In genomic region chr15:25679964-25680658, GRCh38 we compare ENCODE assay signal across 23 cellular contexts.
"Had no signal": no experiment of that assay in that cellular context is flagged by ENCODE, and none has a peak within 500 bp of the region (broad histone marks: within the 10 kb centered on the region; RNA-seq: fewer than 3 reads in every experiment).

No MANE protein-coding gene starts in this region.

- H3K4me1 Mint-ChIP-seq: activated naive CD8-positive, alpha-beta T cell treated with anti-CD3 and anti-CD28 coated beads, Interleukin-2, amount 10 ng/mL, durations not matched to agents 7 days and 5 days had no signal

- H3K27ac Mint-ChIP-seq: activated CD8-positive, alpha-beta T cell treated with anti-CD3 and anti-CD28 coated beads for 36 hours; activated naive CD4-positive, alpha-beta T cell treated with anti-CD3 and anti-CD28 coated beads for 36 hours; activated naive CD8-positive, alpha-beta T cell treated with anti-CD3 and anti-CD28 coated beads, Interleukin-2, amount 10 ng/mL, durations not matched to agents 7 days and 5 days had no signal

- H3K9me3 ChIP-seq: body of pancreas had no signal

- H3K27me3 ChIP-seq: body of pancreas had no signal

- H3K27ac ChIP-seq: body of pancreas, VCaP had no signal

- H3K9me3 Mint-ChIP-seq: activated CD8-positive, alpha-beta T cell treated with anti-CD3 and anti-CD28 coated beads for 36 hours; activated naive CD4-positive, alpha-beta T cell treated with anti-CD3 and anti-CD28 coated beads for 36 hours; activated naive CD8-positive, alpha-beta T cell treated with anti-CD3 and anti-CD28 coated beads, Interleukin-2, amount 10 ng/mL, durations not matched to agents 7 days and 5 days had no signal

- H3K4me1 ChIP-seq: body of pancreas had no signal

- H3K4me3 ChIP-seq: body of pancreas, K562 had no signal

- H3K27me3 Mint-ChIP-seq: activated CD8-positive, alpha-beta T cell treated with anti-CD3 and anti-CD28 coated beads for 36 hours; activated naive CD8-positive, alpha-beta T cell treated with anti-CD3 and anti-CD28 coated beads, Interleukin-2, amount 10 ng/mL, durations not matched to agents 7 days and 5 days had no signal

- DNase-seq: activated CD4-positive, alpha-beta T cell treated with anti-CD3 and anti-CD28 coated beads, Interleukin-2, amount 50 U/mL, for 1 hour; activated CD4-positive, CD25-positive, alpha-beta regulatory T cell; activated CD8-positive, alpha-beta memory T cell treated with anti-CD3 and anti-CD28 coated beads, Interleukin-2, amount 50 U/mL, for 4 hours; activated CD8-positive, alpha-beta T cell treated with anti-CD3 and anti-CD28 coated beads for 36 hours; activated gamma-delta T cell; activated naive CD4-positive, alpha-beta T cell treated with anti-CD3 and anti-CD28 coated beads for 36 hours; activated naive CD8-positive, alpha-beta T cell treated with anti-CD3 and anti-CD28 coated beads, Interleukin-2, amount 10 ng/mL, durations not matched to agents 7 days and 5 days; body of pancreas; central memory CD4-positive, alpha-beta T cell; Karpas-422; MM.1S; NCI-H1105; NCI-H1436; NCI-H1694 treated with DMSO at 0.1 percent for 48 hours; NCI-H2029 treated with DMSO at 0.1 percent for 48 hours; NCI-H510A treated with DMSO at 0.1 percent for 48 hours; NCI-H69; NK-92 treated with Interleukin-12 subunit alpha and Interleukin-12 subunit beta, amount 100 ng/mL, for 24 hours; SHP77 treated with DMSO at 0.1 percent for 48 hours; T-helper 2 cell; T1000 had no signal

- ATAC-seq: activated CD8-positive, alpha-beta T cell treated with anti-CD3 and anti-CD28 coated beads for 36 hours; body of pancreas; K562 had no signal

- H3K4me3 Mint-ChIP-seq: activated CD8-positive, alpha-beta T cell treated with anti-CD3 and anti-CD28 coated beads for 36 hours; activated naive CD4-positive, alpha-beta T cell treated with anti-CD3 and anti-CD28 coated beads for 36 hours; activated naive CD8-positive, alpha-beta T cell treated with anti-CD3 and anti-CD28 coated beads, Interleukin-2, amount 10 ng/mL, durations not matched to agents 7 days and 5 days had no signal
